23 cellular contexts compared by ENCODE assay signal in the genomic region with DNA sequence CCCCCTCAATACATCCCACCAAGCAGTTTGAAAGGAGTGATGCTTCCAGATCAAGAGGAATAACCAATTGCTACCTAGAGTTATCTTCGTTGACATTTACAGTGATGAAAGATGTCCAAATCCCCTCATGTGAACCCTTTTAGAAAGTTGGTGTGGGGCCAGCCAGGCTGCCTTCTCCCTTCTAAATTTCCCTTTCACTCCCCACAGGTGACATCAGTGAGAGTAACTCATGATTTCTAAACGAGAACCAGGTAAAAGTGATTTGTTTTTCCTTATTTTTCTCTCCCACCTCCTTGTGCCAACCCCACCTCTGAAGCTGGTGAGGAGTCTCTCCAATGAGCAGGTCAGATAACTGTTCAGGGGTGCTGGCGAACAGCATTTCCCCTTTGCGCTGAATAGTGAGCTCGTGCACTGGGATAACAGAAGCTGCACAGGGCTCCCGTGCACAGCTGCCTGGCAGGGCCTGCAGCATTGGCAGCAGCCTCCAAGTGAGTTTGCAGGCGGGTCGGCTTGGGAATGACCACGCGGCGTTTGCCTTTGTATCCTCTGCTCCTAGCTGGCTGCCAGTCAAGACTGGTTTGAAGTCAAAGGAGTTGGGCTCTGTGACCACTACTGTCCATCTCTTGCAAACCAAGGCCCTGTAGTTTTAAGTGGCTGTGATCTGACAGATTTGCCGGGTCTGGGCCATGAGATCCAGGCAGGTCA.
DNase-seq lines count a peak whose midpoint lies in the region; ATAC-seq, FAIRE-seq and TF ChIP-seq lines count a peak whose summit lies in the region.
"Had no signal": no experiment of that assay in that cellular context is flagged by ENCODE, and none has a peak within 500 bp of the region (broad histone marks: within the 10 kb centered on the region; RNA-seq: fewer than 3 reads in every experiment).

No MANE protein-coding gene starts in this region.

- H3K27me3 ChIP-seq in GM23338 (ENCODE audit: insufficient read depth) (no peaks in the 10 kb centered on the region), neural progenitor cell (no peaks in the 10 kb centered on the region), small intestine (ENCODE audit: control insufficient read depth in 2 of 2, insufficient read depth in 2 of 2, low read length in 2 of 2) (no peaks in the 10 kb centered on the region)
- H3K27me3 ChIP-seq in CD8-positive, alpha-beta memory T cell (ENCODE audit: insufficient read depth, low read length, poor library complexity, severe bottlenecking) = no peaks in the 10 kb centered on the region
- H3K27me3 ChIP-seq: MG63 had no signal

- peak; percentile 17 for DNase-seq in activated CD8-positive, alpha-beta memory T cell treated with anti-CD3 and anti-CD28 coated beads for 24 hours
- DNase-seq in activated CD8-positive, alpha-beta memory T cell treated with anti-CD3 and anti-CD28 coated beads, Interleukin-2, amount 50 U/mL, for 48 hours = no peak
- DNase-seq in GM23338 (ENCODE audit: low spot score) = no peak
- peak; percentile 14 for DNase-seq in left lobe of liver (ENCODE audit: low spot score)
- no peak for DNase-seq in neural progenitor cell (ENCODE audit: low spot score)
- DNase-seq in CD8-positive, alpha-beta memory T cell = no peak
- DNase-seq in small intestine = no peak
- no peak for DNase-seq in progenitor cell of endocrine pancreas (ENCODE audit: low spot score, unreplicated experiment)
- DNase-seq: DMS153, DND-41, GM23248, IMR-90, KG1, MG63, NCI-H1694, NCI-H2029 treated with DMSO at 0.1 percent for 48 hours, NCI-H446 treated with DMSO at 0.1 percent for 48 hours, NCI-H526, SIG-M5 had no signal

- H3K4me3 ChIP-seq in GM23338 = no peak overlapping the region
- H3K4me3 ChIP-seq in neural progenitor cell = no peak overlapping the region
- no peak overlapping the region for H3K4me3 ChIP-seq in CD8-positive, alpha-beta memory T cell (ENCODE audit: low read length)
- H3K4me3 ChIP-seq in small intestine (ENCODE audit: low read depth in 1 of 2, low read length in 2 of 2) = no peak overlapping the region
- H3K4me3 ChIP-seq: GM23248, HAP-1, MG63, SK-N-MC had no signal

- FAIRE-seq in small intestine (lab: Jason Lieb, UNC) = no peak

- no peak for TF ChIP-seq CTCF in GM23338 (conservative IDR thresholded peaks at IDR 0.05; ENCODE audit: low read depth in 2 of 2)
- no peak for TF ChIP-seq CTCF in neural progenitor cell (IDR thresholded peaks at IDR 0.05)
- no peak for TF ChIP-seq CTCF in progenitor cell of endocrine pancreas (IDR thresholded peaks at IDR 0.05; ENCODE audit: unreplicated experiment)

- H3K4me3 Mint-ChIP-seq in GM23338 (no peak overlapping the region), neural progenitor cell (no peak overlapping the region), progenitor cell of endocrine pancreas (ENCODE audit: low read depth) (no peak overlapping the region)
- H3K4me3 Mint-ChIP-seq in CD8-positive, alpha-beta memory T cell = no peak overlapping the region

- 82 to 83% (median 82%) methylated on average over 12 of the region's 12 CpGs for WGBS in small intestine, 3 donors

- H3K9me2 ChIP-seq in GM23338 (ENCODE audit: insufficient read depth) = peaks cover 3% of the 10 kb centered on the region; the same call in 1 of the 2 replicates

- POLR2A ChIA-PET in CD8-positive, alpha-beta memory T cell (lab: Charles Lee) = no interaction called here

- CTCF ChIA-PET in CD8-positive, alpha-beta memory T cell (lab: Charles Lee) = no interaction called here

- no peak overlapping the region for H3K9ac ChIP-seq in neural progenitor cell
- H3K9ac ChIP-seq: GM23248 had no signal

- no peaks in the 10 kb centered on the region for H3F3A ChIP-seq in GM23338 (replicated peaks; ENCODE audit: low read depth)
- no peaks in the 10 kb centered on the region for H3F3A ChIP-seq in neural progenitor cell (ENCODE audit: low read depth)

- H3K4me1 Mint-ChIP-seq in GM23338 = peaks cover 17% of the 10 kb centered on the region
- H3K4me1 Mint-ChIP-seq in neural progenitor cell = peaks cover 26% of the 10 kb centered on the region
- peaks cover 0 to 3% (median 0%) of the 10 kb centered on the region in 3 donors for H3K4me1 Mint-ChIP-seq in CD8-positive, alpha-beta memory T cell
- no peaks in the 10 kb centered on the region for H3K4me1 Mint-ChIP-seq in progenitor cell of endocrine pancreas (ENCODE audit: low read depth)

- no peaks in the 10 kb centered on the region for H3K36me3 ChIP-seq in GM23338 (ENCODE audit: insufficient read depth)
- H3K36me3 ChIP-seq in neural progenitor cell = no peaks in the 10 kb centered on the region
- H3K36me3 ChIP-seq in CD8-positive, alpha-beta memory T cell (ENCODE audit: insufficient read depth, low read length) = no peaks in the 10 kb centered on the region
- H3K36me3 ChIP-seq in small intestine (ENCODE audit: control insufficient read depth in 2 of 2, insufficient read depth in 2 of 2, low read length in 2 of 2) = no peaks in the 10 kb centered on the region
- H3K36me3 ChIP-seq: HAP-1, MG63 had no signal

- no peak for ATAC-seq in GM23338
- ATAC-seq in left lobe of liver = no peak
- ATAC-seq: Panc1 had no signal

- peaks cover 11% of the 10 kb centered on the region for H3K4me1 ChIP-seq in GM23338 (ENCODE audit: insufficient read depth)
- no peaks in the 10 kb centered on the region for H3K4me1 ChIP-seq in neural progenitor cell
- H3K4me1 ChIP-seq in CD8-positive, alpha-beta memory T cell (ENCODE audit: insufficient read depth, low read length) = no peaks in the 10 kb centered on the region
- H3K4me1 ChIP-seq in small intestine (ENCODE audit: control insufficient read depth in 2 of 2, insufficient read depth in 1 of 2, low read depth in 1 of 2, low read length in 1 of 2) = no peaks in the 10 kb centered on the region
- H3K4me1 ChIP-seq: HAP-1 had no signal

- H3K9me3 Mint-ChIP-seq in GM23338 (peaks cover 13% of the 10 kb centered on the region), neural progenitor cell (peaks cover 8% of the 10 kb centered on the region), progenitor cell of endocrine pancreas (ENCODE audit: low read depth) (peaks cover 6% of the 10 kb centered on the region)
- peaks cover under 1 to 8% (median 3%) of the 10 kb centered on the region in 5 donors for H3K9me3 Mint-ChIP-seq in CD8-positive, alpha-beta memory T cell

- H3K79me2 ChIP-seq in GM23338 (replicated peaks; ENCODE audit: insufficient read depth) (no peaks in the 10 kb centered on the region), neural progenitor cell (ENCODE audit: low read depth) (no peaks in the 10 kb centered on the region)

- 0 out of 2 replicates have a peak overlapping the region, but pooled peaks have one; percentile 7 for H2AFZ ChIP-seq in GM23338
- peak overlapping the region; percentile 52 for H2AFZ ChIP-seq in neural progenitor cell (replicated peaks)
- H2AFZ ChIP-seq: GM23248 had no signal

- H3K27ac Mint-ChIP-seq in GM23338 (no peak overlapping the region), neural progenitor cell (peak overlapping the region; percentile 35), progenitor cell of endocrine pancreas (no peak overlapping the region)
- H3K27ac Mint-ChIP-seq in CD8-positive, alpha-beta memory T cell = no peak overlapping the region

- H3K9me3 ChIP-seq in neural progenitor cell (ENCODE audit: low read depth) = peaks cover 5% of the 10 kb centered on the region
- H3K9me3 ChIP-seq in CD8-positive, alpha-beta memory T cell (ENCODE audit: low read length) = no peaks in the 10 kb centered on the region
- H3K9me3 ChIP-seq in small intestine (ENCODE audit: control insufficient read depth, low read depth) = no peaks in the 10 kb centered on the region

- H3K36me3 Mint-ChIP-seq in GM23338 (ENCODE audit: low read depth) (no peaks in the 10 kb centered on the region; the same call in 2 of the 3 replicates), neural progenitor cell (no peaks in the 10 kb centered on the region), progenitor cell of endocrine pancreas (ENCODE audit: insufficient read depth) (peaks cover 1% of the 10 kb centered on the region)
- H3K36me3 Mint-ChIP-seq in CD8-positive, alpha-beta memory T cell = no peaks in the 10 kb centered on the region

- peaks cover 7% of the 10 kb centered on the region for H3K27me3 Mint-ChIP-seq in GM23338 (ENCODE audit: insufficient read depth, low read depth, poor library complexity)
- peaks cover 2% of the 10 kb centered on the region for H3K27me3 Mint-ChIP-seq in neural progenitor cell (ENCODE audit: insufficient read depth, low read depth)
- peaks cover 11 to 55% of the 10 kb centered on the region in 2 donors for H3K27me3 Mint-ChIP-seq in CD8-positive, alpha-beta memory T cell
- H3K27me3 Mint-ChIP-seq in progenitor cell of endocrine pancreas = peaks cover 35% of the 10 kb centered on the region

- no peaks in the 10 kb centered on the region for H4K20me1 ChIP-seq in GM23338 (replicated peaks; ENCODE audit: insufficient read depth)
- H4K20me1 ChIP-seq in neural progenitor cell (ENCODE audit: low read depth) = no peaks in the 10 kb centered on the region

- no peak overlapping the region for H3K4me2 ChIP-seq in GM23338
- H3K4me2 ChIP-seq in neural progenitor cell = no peak overlapping the region

- H3K27ac ChIP-seq in GM23338 (ENCODE audit: low read depth) = no peak overlapping the region
- no peak overlapping the region for H3K27ac ChIP-seq in neural progenitor cell
- H3K27ac ChIP-seq in CD8-positive, alpha-beta memory T cell (ENCODE audit: low read depth, low read length) = no peak overlapping the region
- no peak overlapping the region for H3K27ac ChIP-seq in small intestine (ENCODE audit: low read depth in 1 of 2, low read length in 1 of 2)
- H3K27ac ChIP-seq: GM23248, RWPE1, SK-N-MC had no signal

TF ChIP-seq in GM23338, 12 proteins besides CTCF, POLR2A, EP300 and RAD21 (continues in another document):
- no peak for TF ChIP-seq JUNB (IDR thresholded peaks at IDR 0.05; ENCODE audit: unreplicated experiment)
- no peak for TF ChIP-seq CREB1 (CRISPR knock-in tag; IDR thresholded peaks at IDR 0.05; ENCODE audit: low read depth)
- no peak for TF ChIP-seq EZH2 (IDR thresholded peaks at IDR 0.05; ENCODE audit: low read depth, unreplicated experiment)

Comparison
In these comparisons a context has a peak if more than half of its experiments do, and no peak if none do; other contexts are left out.
1. DNase-seq: peak in activated CD8-positive, alpha-beta memory T cell treated with anti-CD3 and anti-CD28 coated beads for 24 hours (single experiment) and left lobe of liver (single experiment); none in activated CD8-positive, alpha-beta memory T cell treated with anti-CD3 and anti-CD28 coated beads, Interleukin-2, amount 50 U/mL, for 48 hours (single experiment), GM23338 (single experiment), neural progenitor cell (single experiment), CD8-positive, alpha-beta memory T cell (0 of 5), small intestine (single experiment) and progenitor cell of endocrine pancreas (single experiment).